ENCODE assay signal across 40 cellular contexts in the genomic region with DNA sequence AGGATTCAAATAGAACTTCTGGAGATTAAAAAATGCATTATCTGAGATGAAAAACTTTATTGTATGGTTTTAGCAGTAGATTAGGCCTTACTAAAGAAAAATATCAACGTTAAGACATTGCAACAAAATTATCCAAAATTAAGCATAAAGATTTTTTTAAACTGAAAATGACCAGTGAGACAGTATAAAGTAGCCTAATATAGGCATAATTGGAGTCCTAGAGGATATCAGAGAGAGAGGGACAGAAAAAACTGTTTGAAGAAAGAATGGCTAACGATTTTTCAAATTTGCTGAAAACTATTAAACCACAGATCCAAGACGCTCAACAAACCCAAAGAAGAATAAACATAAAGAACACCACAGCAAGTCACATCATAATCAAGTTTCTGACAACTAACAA.
"Had no signal": no experiment of that assay in that cellular context is flagged by ENCODE, and none has a peak within 500 bp of the region (broad histone marks: within the 10 kb centered on the region; RNA-seq: fewer than 3 reads in every experiment).

No MANE protein-coding gene starts in this region.

- H3K36me3 ChIP-seq: adrenal gland, ascending aorta, brain microvascular endothelial cell, breast epithelium, cardiac muscle cell had no signal

- ATAC-seq: activated naive CD4-positive, alpha-beta T cell treated with anti-CD3 and anti-CD28 coated beads, Interleukin-2, amount 50 U/mL, for 72 hours; activated naive CD8-positive, alpha-beta T cell treated with anti-CD3 and anti-CD28 coated beads, Interleukin-2, amount 50 U/mL, for 24 hours; activated T-cell treated with anti-CD3 and anti-CD28 coated beads, Interleukin-2, amount 50 U/mL, for 4 hours; activated T-cell treated with anti-CD3 and anti-CD28 coated beads, Interleukin-2, amount 50 U/mL, for 72 hours; activated T-helper 17 cell treated with anti-CD3 and anti-CD28 coated beads, Interleukin-2, amount 50 U/mL, for 72 hours; body of pancreas had no signal

- H3K4me3 ChIP-seq: adrenal gland, ascending aorta, body of pancreas, breast epithelium, cardiac muscle cell had no signal

- H3K4me1 Mint-ChIP-seq: activated naive CD8-positive, alpha-beta T cell treated with anti-CD3 and anti-CD28 coated beads for 36 hours; activated naive CD8-positive, alpha-beta T cell treated with anti-CD3 and anti-CD28 coated beads, Interleukin-2, amount 50 U/mL, for 24 hours; activated T-helper 17 cell treated with anti-CD3 and anti-CD28 coated beads, Interleukin-2, amount 50 U/mL, for 72 hours; brain; central memory CD8-positive, alpha-beta T cell had no signal

- H3K27me3 Mint-ChIP-seq: activated naive CD4-positive, alpha-beta T cell treated with anti-CD3 and anti-CD28 coated beads, Interleukin-2, amount 10 ng/mL, durations not matched to agents 7 days and 5 days; activated naive CD4-positive, alpha-beta T cell treated with anti-CD3 and anti-CD28 coated beads, Interleukin-2, amount 50 U/mL, for 24 hours; activated naive CD8-positive, alpha-beta T cell; activated naive CD8-positive, alpha-beta T cell treated with anti-CD3 and anti-CD28 coated beads for 36 hours; activated naive CD8-positive, alpha-beta T cell treated with anti-CD3 and anti-CD28 coated beads, Interleukin-2, amount 10 ng/mL, durations not matched to agents 7 days and 5 days; activated T-cell treated with anti-CD3 and anti-CD28 coated beads, Interleukin-2, amount 50 U/mL, for 24 hours; brain; central memory CD8-positive, alpha-beta T cell had no signal

- H3K9me3 Mint-ChIP-seq: activated naive CD4-positive, alpha-beta T cell treated with anti-CD3 and anti-CD28 coated beads, Interleukin-2, amount 50 U/mL, for 24 hours had no signal

- FAIRE-seq: astrocyte, bronchial epithelial cell had no signal

- DNase-seq: activated effector memory CD4-positive, alpha-beta T cell treated with anti-CD3 and anti-CD28 coated beads, Interleukin-2, amount 50 U/mL, for 16 hours; activated effector memory CD4-positive, alpha-beta T cell treated with Interleukin-2 at 50 U/mL for 16 hours; activated gamma-delta T cell; activated gamma-delta T cell treated with Interleukin-2 at 50 U/mL for 16 hours; activated naive CD4-positive, alpha-beta T cell; activated naive CD4-positive, alpha-beta T cell treated with anti-CD3 and anti-CD28 coated beads for 36 hours; activated naive CD4-positive, alpha-beta T cell treated with anti-CD3 and anti-CD28 coated beads, Interleukin-2, amount 10 ng/mL, durations not matched to agents 7 days and 5 days; activated naive CD4-positive, alpha-beta T cell treated with anti-CD3 and anti-CD28 coated beads, Interleukin-2, amount 50 U/mL, for 16 hours; activated naive CD4-positive, alpha-beta T cell treated with Interleukin-2 at 50 U/mL for 16 hours; activated naive CD8-positive, alpha-beta T cell treated with anti-CD3 and anti-CD28 coated beads for 36 hours; activated naive CD8-positive, alpha-beta T cell treated with anti-CD3 and anti-CD28 coated beads, Interleukin-2, amount 10 ng/mL, durations not matched to agents 7 days and 5 days; activated naive CD8-positive, alpha-beta T cell treated with anti-CD3 and anti-CD28 coated beads, Interleukin-2, amount 50 U/mL, for 24 hours; activated T-cell treated with anti-CD3 and anti-CD28 coated beads, Interleukin-2, amount 50 U/mL, for 1 hour; activated T-cell treated with anti-CD3 and anti-CD28 coated beads, Interleukin-2, amount 50 U/mL, for 24 hours; activated T-cell treated with anti-CD3 and anti-CD28 coated beads, Interleukin-2, amount 50 U/mL, for 4 hours; activated T-cell treated with anti-CD3 and anti-CD28 coated beads, Interleukin-2, amount 50 U/mL, for 48 hours; activated T-cell treated with anti-CD3 and anti-CD28 coated beads, Interleukin-2, amount 50 U/mL, for 72 hours; adrenal gland; amniotic stem cell; amygdala; anterior cingulate cortex; aorta; body of pancreas; brain microvascular endothelial cell; caudate nucleus; central memory CD4-positive, alpha-beta T cell; cerebellar nuclear complex had no signal

- H3K27ac ChIP-seq: adrenal gland, ascending aorta, body of pancreas, brain microvascular endothelial cell, breast epithelium, cardiac muscle cell had no signal

- H3K4me1 ChIP-seq: adrenal gland, ascending aorta, body of pancreas, breast epithelium had no signal

- H3K4me3 Mint-ChIP-seq: activated naive CD4-positive, alpha-beta T cell treated with anti-CD3 and anti-CD28 coated beads for 36 hours; activated naive CD4-positive, alpha-beta T cell treated with anti-CD3 and anti-CD28 coated beads, Interleukin-2, amount 10 ng/mL, durations not matched to agents 7 days and 5 days; activated naive CD4-positive, alpha-beta T cell treated with anti-CD3 and anti-CD28 coated beads, Interleukin-2, amount 50 U/mL, for 24 hours; activated naive CD8-positive, alpha-beta T cell; activated naive CD8-positive, alpha-beta T cell treated with anti-CD3 and anti-CD28 coated beads for 36 hours; activated naive CD8-positive, alpha-beta T cell treated with anti-CD3 and anti-CD28 coated beads, Interleukin-2, amount 10 ng/mL, durations not matched to agents 7 days and 5 days; activated naive CD8-positive, alpha-beta T cell treated with anti-CD3 and anti-CD28 coated beads, Interleukin-2, amount 50 U/mL, for 24 hours; activated T-cell treated with anti-CD3 and anti-CD28 coated beads, Interleukin-2, amount 50 U/mL, for 24 hours; activated T-cell treated with anti-CD3 and anti-CD28 coated beads, Interleukin-2, amount 50 U/mL, for 4 hours; activated T-cell treated with anti-CD3 and anti-CD28 coated beads, Interleukin-2, amount 50 U/mL, for 72 hours; activated T-helper 1 cell treated with anti-CD3 and anti-CD28 coated beads, Interleukin-12 subunit alpha, Interleukin-12 subunit beta, Interleukin-2, Interleukin-4 antibody, amounts not matched to agents 30 ng/mL and 10 ng/mL and 1 ng/mL, durations not matched to agents 14 hours and 24 hours and 36 hours; activated T-helper 17 cell treated with anti-CD3 and anti-CD28 coated beads, Interleukin-2, amount 50 U/mL, for 72 hours; brain; central memory CD8-positive, alpha-beta T cell had no signal

- H3K27ac Mint-ChIP-seq: activated naive CD4-positive, alpha-beta T cell treated with anti-CD3 and anti-CD28 coated beads for 36 hours; activated naive CD4-positive, alpha-beta T cell treated with anti-CD3 and anti-CD28 coated beads, Interleukin-2, amount 10 ng/mL, durations not matched to agents 7 days and 5 days; activated naive CD4-positive, alpha-beta T cell treated with anti-CD3 and anti-CD28 coated beads, Interleukin-2, amount 50 U/mL, for 24 hours; activated naive CD4-positive, alpha-beta T cell treated with anti-CD3 and anti-CD28 coated beads, Interleukin-2, amount 50 U/mL, for 72 hours; activated naive CD8-positive, alpha-beta T cell; activated naive CD8-positive, alpha-beta T cell treated with anti-CD3 and anti-CD28 coated beads for 36 hours; activated naive CD8-positive, alpha-beta T cell treated with anti-CD3 and anti-CD28 coated beads, Interleukin-2, amount 10 ng/mL, durations not matched to agents 7 days and 5 days; activated naive CD8-positive, alpha-beta T cell treated with anti-CD3 and anti-CD28 coated beads, Interleukin-2, amount 50 U/mL, for 24 hours; activated T-cell treated with anti-CD3 and anti-CD28 coated beads, Interleukin-2, amount 50 U/mL, for 24 hours; activated T-cell treated with anti-CD3 and anti-CD28 coated beads, Interleukin-2, amount 50 U/mL, for 72 hours; activated T-helper 1 cell treated with anti-CD3 and anti-CD28 coated beads, Interleukin-12 subunit alpha, Interleukin-12 subunit beta, Interleukin-2, Interleukin-4 antibody, amounts not matched to agents 30 ng/mL and 10 ng/mL and 1 ng/mL, durations not matched to agents 14 hours and 24 hours and 36 hours; activated T-helper 17 cell treated with anti-CD3 and anti-CD28 coated beads, Interleukin-2, amount 50 U/mL, for 72 hours; activated T-helper 2 cell treated with anti-CD3 and anti-CD28 coated beads, Interferon-gamma antibody, Interleukin-2, Interleukin-4, amounts not matched to agents 10 μg/mL and 5 μg/mL and 100 μg/mL, durations not matched to agents 14 hours and 24 hours and 36 hours; brain had no signal

- H3K36me3 Mint-ChIP-seq: activated naive CD4-positive, alpha-beta T cell treated with anti-CD3 and anti-CD28 coated beads, Interleukin-2, amount 10 ng/mL, durations not matched to agents 7 days and 5 days; activated naive CD4-positive, alpha-beta T cell treated with anti-CD3 and anti-CD28 coated beads, Interleukin-2, amount 50 U/mL, for 24 hours; activated naive CD8-positive, alpha-beta T cell treated with anti-CD3 and anti-CD28 coated beads for 36 hours; activated naive CD8-positive, alpha-beta T cell treated with anti-CD3 and anti-CD28 coated beads, Interleukin-2, amount 10 ng/mL, durations not matched to agents 7 days and 5 days; brain had no signal

- H3K27me3 ChIP-seq: adrenal gland, ascending aorta, body of pancreas, brain microvascular endothelial cell, breast epithelium, cardiac muscle cell had no signal
